ENCODE assay signal across 15 cellular contexts in genomic region chr15:48754011-48754410, GRCh38.
"Had no signal": no experiment of that assay in that cellular context is flagged by ENCODE, and none has a peak within 500 bp of the region (broad histone marks: within the 10 kb centered on the region; RNA-seq: fewer than 3 reads in every experiment).

No MANE protein-coding gene starts in this region.

- H3K4me1 ChIP-seq: ascending aorta, lower lobe of right lung had no signal

- H3K4me3 ChIP-seq: ascending aorta, lower lobe of right lung had no signal

- DNase-seq: activated T-cell treated with anti-CD3 and anti-CD28 coated beads, Interleukin-2, amount 50 U/mL, for 24 hours; central memory CD4-positive, alpha-beta T cell; dermis blood vessel endothelial cell; effector CD8-positive, alpha-beta T cell; erythroblast; foreskin melanocyte; kidney; lower lobe of right lung; naive thymus-derived CD4-positive, alpha-beta T cell; occipital lobe; posterior cingulate gyrus; stimulated activated CD4-positive, alpha-beta T cell treated with anti-CD3 and anti-CD28 coated beads, Interleukin-4, amount 100 ng/mL, for 24 hours; stimulated activated naive CD8-positive, alpha-beta T cell treated with anti-CD3 and anti-CD28 coated beads, Interleukin-15, Interleukin-2, amounts not matched to agents 100 U/mL and 50 U/mL, for 24 hours; T1000 had no signal

- H3K9me3 ChIP-seq: ascending aorta, lower lobe of right lung had no signal

- H3K27me3 ChIP-seq: ascending aorta had no signal

- H3K27ac ChIP-seq: ascending aorta, lower lobe of right lung had no signal

- H3K36me3 ChIP-seq: ascending aorta had no signal
